ENCODE assay signal across 1 cellular context in the genomic region with DNA sequence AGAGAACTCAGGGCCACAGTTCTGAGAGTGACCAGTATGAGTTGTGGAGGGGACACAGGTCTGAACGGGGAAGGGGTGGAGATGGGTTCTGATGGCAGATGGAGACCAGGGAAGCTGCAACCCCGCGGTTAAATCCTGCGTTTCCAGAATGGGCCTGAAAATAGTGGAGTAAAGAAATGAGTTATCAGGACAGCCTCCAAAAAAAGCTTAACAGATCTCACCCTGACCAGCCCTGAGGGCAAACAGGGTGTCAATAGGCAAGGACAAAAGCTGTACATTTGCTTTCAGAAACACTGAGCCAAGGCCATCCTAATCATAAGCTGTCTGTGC.
TF ChIP-seq lines count a peak whose summit lies in the region.

No MANE protein-coding gene starts in this region.

TF ChIP-seq in GM23338, 12 proteins besides CTCF, POLR2A, EP300 and RAD21 (continued from another document):
- TF ChIP-seq, protein P1, sequence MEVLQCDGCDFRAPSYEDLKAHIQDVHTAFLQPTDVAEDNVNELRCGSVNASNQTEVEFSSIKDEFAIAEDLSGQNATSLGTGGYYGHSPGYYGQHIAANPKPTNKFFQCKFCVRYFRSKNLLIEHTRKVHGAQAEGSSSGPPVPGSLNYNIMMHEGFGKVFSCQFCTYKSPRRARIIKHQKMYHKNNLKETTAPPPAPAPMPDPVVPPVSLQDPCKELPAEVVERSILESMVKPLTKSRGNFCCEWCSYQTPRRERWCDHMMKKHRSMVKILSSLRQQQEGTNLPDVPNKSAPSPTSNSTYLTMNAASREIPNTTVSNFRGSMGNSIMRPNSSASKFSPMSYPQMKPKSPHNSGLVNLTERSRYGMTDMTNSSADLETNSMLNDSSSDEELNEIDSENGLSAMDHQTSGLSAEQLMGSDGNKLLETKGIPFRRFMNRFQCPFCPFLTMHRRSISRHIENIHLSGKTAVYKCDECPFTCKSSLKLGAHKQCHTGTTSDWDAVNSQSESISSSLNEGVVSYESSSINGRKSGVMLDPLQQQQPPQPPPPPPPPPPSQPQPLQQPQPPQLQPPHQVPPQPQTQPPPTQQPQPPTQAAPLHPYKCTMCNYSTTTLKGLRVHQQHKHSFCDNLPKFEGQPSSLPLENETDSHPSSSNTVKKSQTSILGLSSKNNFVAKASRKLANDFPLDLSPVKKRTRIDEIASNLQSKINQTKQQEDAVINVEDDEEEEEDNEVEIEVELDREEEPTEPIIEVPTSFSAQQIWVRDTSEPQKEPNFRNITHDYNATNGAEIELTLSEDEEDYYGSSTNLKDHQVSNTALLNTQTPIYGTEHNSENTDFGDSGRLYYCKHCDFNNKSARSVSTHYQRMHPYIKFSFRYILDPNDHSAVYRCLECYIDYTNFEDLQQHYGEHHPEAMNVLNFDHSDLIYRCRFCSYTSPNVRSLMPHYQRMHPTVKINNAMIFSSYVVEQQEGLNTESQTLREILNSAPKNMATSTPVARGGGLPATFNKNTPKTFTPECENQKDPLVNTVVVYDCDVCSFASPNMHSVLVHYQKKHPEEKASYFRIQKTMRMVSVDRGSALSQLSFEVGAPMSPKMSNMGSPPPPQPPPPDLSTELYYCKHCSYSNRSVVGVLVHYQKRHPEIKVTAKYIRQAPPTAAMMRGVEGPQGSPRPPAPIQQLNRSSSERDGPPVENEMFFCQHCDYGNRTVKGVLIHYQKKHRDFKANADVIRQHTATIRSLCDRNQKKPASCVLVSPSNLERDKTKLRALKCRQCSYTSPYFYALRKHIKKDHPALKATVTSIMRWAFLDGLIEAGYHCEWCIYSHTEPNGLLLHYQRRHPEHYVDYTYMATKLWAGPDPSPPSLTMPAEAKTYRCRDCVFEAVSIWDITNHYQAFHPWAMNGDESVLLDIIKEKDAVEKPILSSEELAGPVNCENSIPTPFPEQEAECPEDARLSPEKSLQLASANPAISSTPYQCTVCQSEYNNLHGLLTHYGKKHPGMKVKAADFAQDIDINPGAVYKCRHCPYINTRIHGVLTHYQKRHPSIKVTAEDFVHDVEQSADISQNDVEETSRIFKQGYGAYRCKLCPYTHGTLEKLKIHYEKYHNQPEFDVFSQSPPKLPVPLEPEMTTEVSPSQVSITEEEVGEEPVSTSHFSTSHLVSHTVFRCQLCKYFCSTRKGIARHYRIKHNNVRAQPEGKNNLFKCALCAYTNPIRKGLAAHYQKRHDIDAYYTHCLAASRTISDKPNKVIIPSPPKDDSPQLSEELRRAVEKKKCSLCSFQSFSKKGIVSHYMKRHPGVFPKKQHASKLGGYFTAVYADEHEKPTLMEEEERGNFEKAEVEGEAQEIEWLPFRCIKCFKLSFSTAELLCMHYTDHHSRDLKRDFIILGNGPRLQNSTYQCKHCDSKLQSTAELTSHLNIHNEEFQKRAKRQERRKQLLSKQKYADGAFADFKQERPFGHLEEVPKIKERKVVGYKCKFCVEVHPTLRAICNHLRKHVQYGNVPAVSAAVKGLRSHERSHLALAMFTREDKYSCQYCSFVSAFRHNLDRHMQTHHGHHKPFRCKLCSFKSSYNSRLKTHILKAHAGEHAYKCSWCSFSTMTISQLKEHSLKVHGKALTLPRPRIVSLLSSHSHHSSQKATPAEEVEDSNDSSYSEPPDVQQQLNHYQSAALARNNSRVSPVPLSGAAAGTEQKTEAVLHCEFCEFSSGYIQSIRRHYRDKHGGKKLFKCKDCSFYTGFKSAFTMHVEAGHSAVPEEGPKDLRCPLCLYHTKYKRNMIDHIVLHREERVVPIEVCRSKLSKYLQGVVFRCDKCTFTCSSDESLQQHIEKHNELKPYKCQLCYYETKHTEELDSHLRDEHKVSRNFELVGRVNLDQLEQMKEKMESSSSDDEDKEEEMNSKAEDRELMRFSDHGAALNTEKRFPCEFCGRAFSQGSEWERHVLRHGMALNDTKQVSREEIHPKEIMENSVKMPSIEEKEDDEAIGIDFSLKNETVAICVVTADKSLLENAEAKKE (CRISPR knock-in tag; IDR thresholded peaks at IDR 0.05): no peak
- no peak for TF ChIP-seq STAT1 (IDR thresholded peaks at IDR 0.05; ENCODE audit: unreplicated experiment)
- TF ChIP-seq, protein P2, sequence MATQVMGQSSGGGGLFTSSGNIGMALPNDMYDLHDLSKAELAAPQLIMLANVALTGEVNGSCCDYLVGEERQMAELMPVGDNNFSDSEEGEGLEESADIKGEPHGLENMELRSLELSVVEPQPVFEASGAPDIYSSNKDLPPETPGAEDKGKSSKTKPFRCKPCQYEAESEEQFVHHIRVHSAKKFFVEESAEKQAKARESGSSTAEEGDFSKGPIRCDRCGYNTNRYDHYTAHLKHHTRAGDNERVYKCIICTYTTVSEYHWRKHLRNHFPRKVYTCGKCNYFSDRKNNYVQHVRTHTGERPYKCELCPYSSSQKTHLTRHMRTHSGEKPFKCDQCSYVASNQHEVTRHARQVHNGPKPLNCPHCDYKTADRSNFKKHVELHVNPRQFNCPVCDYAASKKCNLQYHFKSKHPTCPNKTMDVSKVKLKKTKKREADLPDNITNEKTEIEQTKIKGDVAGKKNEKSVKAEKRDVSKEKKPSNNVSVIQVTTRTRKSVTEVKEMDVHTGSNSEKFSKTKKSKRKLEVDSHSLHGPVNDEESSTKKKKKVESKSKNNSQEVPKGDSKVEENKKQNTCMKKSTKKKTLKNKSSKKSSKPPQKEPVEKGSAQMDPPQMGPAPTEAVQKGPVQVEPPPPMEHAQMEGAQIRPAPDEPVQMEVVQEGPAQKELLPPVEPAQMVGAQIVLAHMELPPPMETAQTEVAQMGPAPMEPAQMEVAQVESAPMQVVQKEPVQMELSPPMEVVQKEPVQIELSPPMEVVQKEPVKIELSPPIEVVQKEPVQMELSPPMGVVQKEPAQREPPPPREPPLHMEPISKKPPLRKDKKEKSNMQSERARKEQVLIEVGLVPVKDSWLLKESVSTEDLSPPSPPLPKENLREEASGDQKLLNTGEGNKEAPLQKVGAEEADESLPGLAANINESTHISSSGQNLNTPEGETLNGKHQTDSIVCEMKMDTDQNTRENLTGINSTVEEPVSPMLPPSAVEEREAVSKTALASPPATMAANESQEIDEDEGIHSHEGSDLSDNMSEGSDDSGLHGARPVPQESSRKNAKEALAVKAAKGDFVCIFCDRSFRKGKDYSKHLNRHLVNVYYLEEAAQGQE (IDR thresholded peaks at IDR 0.05; ENCODE audit: unreplicated experiment): no peak
- TF ChIP-seq POLR2AphosphoS5 (IDR thresholded peaks at IDR 0.05; ENCODE audit: low read depth): no peak
- TF ChIP-seq JUNB (IDR thresholded peaks at IDR 0.05; ENCODE audit: unreplicated experiment): no peak
- TF ChIP-seq EZH2phosphoT487 (IDR thresholded peaks at IDR 0.05; ENCODE audit: unreplicated experiment): no peak
- TF ChIP-seq EZH2 (IDR thresholded peaks at IDR 0.05; ENCODE audit: low read depth, unreplicated experiment): no peak
- TF ChIP-seq CREB1 (CRISPR knock-in tag; IDR thresholded peaks at IDR 0.05; ENCODE audit: low read depth): no peak
